Comparison of ENCODE assay signal across 1 cellular context in the genomic region with DNA sequence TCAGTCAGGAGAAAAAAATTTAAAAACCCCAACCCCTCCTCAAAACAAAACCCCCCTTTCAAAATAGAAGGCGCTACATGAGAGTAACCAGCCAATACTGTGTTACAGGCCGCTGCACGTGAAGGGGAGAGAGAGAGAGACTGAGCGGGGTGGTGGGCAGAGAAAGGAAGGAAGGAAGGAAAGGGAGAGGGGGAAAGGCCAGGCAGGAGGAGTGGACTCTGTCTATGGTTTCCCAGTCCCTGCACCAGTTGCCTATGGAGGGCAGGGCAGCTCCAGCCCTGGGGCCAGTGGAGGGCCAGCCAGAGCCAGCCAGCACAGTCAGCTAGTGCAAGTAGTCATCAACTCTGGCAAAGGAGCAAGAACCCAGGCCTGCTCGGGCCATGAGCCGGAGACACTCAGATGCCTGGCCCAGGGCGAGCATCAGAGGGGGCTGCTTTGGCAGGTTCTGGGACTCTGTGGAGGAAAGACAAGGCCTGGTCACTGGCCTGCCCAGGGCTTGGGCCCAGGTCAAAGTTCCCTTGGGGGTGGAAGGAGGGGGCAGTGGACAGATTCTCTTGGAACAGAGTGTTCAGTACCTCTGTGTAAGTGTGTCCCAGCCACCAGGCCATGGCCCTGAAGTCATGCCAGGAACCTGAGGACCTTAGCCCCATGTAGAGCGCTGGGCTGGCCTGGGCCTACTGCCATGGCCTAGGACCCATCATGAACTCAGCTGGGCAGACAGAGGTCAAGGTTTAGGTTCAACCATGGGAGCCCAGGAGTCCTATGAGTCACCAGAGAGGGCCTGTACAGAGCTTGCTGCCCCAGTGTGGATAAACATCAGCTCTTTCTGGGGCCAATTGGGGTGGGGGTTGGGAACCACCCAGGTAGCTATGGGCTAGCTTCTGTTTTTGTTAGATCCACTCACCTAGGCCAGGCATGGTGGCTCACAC.
TF ChIP-seq lines count a peak whose summit lies in the region.

No MANE protein-coding gene starts in this region.

TF ChIP-seq in HepG2, 621 proteins besides CTCF, POLR2A, EP300 and RAD21 (continued from another document):
- TF ChIP-seq, protein P1, sequence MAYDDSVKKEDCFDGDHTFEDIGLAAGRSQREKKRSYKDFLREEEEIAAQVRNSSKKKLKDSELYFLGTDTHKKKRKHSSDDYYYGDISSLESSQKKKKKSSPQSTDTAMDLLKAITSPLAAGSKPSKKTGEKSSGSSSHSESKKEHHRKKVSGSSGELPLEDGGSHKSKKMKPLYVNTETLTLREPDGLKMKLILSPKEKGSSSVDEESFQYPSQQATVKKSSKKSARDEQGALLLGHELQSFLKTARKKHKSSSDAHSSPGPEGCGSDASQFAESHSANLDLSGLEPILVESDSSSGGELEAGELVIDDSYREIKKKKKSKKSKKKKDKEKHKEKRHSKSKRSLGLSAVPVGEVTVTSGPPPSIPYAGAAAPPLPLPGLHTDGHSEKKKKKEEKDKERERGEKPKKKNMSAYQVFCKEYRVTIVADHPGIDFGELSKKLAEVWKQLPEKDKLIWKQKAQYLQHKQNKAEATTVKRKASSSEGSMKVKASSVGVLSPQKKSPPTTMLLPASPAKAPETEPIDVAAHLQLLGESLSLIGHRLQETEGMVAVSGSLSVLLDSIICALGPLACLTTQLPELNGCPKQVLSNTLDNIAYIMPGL (CRISPR knock-in tag; IDR thresholded peaks at IDR 0.05; ENCODE audit: borderline replicate concordance in 1 of 2, low read depth in 1 of 2): no peak; a peak in 1 of 4 replicates
- TF ChIP-seq ZMYM4 (CRISPR knock-in tag; IDR thresholded peaks at IDR 0.05): 0 out of 2 replicates have a peak, but pooled peaks have one; percentile 45
